In genomic region chr12:751828-752672, GRCh38 we compare ENCODE assay signal across 8 cellular contexts. TPM values are rescaled to one million over a fixed set of nuclear protein-coding genes. Genes with fewer than 3 reads are reported as not detected.
DNase-seq lines count a peak whose midpoint lies in the region; ATAC-seq and FAIRE-seq lines count a peak whose summit lies in the region.

TSS of gene WNK1 (plus strand) at chr12:752579. CDS start at chr12:753566, 987 bp downstream.

- H3K4me3 ChIP-seq in endocrine pancreas (ENCODE audit: control insufficient read depth, insufficient read depth, low read length) (peak within 1 kb of the TSS; percentile 85), mesenchymal stem cell (ENCODE audit: insufficient read depth in 1 of 2, low read depth in 1 of 2, low read length in 2 of 2) (peak within 1 kb of the TSS; percentile 98 to 99)

- peak within 1 kb of the TSS; percentile 57 for H2BK5ac ChIP-seq in mesenchymal stem cell (ENCODE audit: low read depth, low read length, poor library complexity, severe bottlenecking)

- H3K4me1 ChIP-seq in endocrine pancreas (ENCODE audit: control insufficient read depth, insufficient read depth, low read length), result peaks cover 24% of the 10 kb centered on the region
- H3K4me1 ChIP-seq in mesenchymal stem cell (ENCODE audit: control insufficient read depth, insufficient read depth, low read depth, low read length), result peaks cover 3% of the 10 kb centered on the region

- H3K4me2 ChIP-seq in mesenchymal stem cell (ENCODE audit: low read length, poor library complexity, severe bottlenecking), result peak within 1 kb of the TSS; percentile 64

- peak within 1 kb of the TSS; percentile 37 to 99 for H3K23ac ChIP-seq in mesenchymal stem cell (ENCODE audit: low read length in 2 of 2)

- H4K91ac ChIP-seq in mesenchymal stem cell (ENCODE audit: low read length), result peak within 1 kb of the TSS; percentile 68

- H3K9me3 ChIP-seq in endocrine pancreas (ENCODE audit: control insufficient read depth, low read length) (no peaks in the 10 kb centered on the region), mesenchymal stem cell (ENCODE audit: control insufficient read depth, low read length) (no peaks in the 10 kb centered on the region)

- WGBS in mesenchymal stem cell, result under 1% methylated on average over 40 of the region's 47 CpGs

- peak within 1 kb of the TSS; percentile 96 for H3K27ac ChIP-seq in mesenchymal stem cell (ENCODE audit: low read length, poor library complexity, severe bottlenecking)

- no peaks in the 10 kb centered on the region for H3K36me3 ChIP-seq in endocrine pancreas (ENCODE audit: control insufficient read depth, insufficient read depth, low read length)
- peaks cover 2 to 3% of the 10 kb centered on the region in 2 experiments for H3K36me3 ChIP-seq in mesenchymal stem cell (ENCODE audit: control insufficient read depth in 1 of 2, insufficient read depth in 2 of 2, low read depth in 1 of 2, low read length in 2 of 2)

- peak within 1 kb of the TSS; percentile 92 for H2BK120ac ChIP-seq in mesenchymal stem cell (ENCODE audit: low read depth, low read length)

- peak; percentile 43 for ATAC-seq in GM21367 (IDR thresholded peaks at IDR 0.05; ENCODE audit: unreplicated experiment)

- peak within 1 kb of the TSS; percentile 76 to 99 for H3K14ac ChIP-seq in mesenchymal stem cell (ENCODE audit: low read length in 2 of 2)

- H2AFZ ChIP-seq in mesenchymal stem cell (ENCODE audit: low read depth, low read length), result peak within 1 kb of the TSS; percentile 85

- peak within 1 kb of the TSS; percentile 67 to 94 for H3K18ac ChIP-seq in mesenchymal stem cell (ENCODE audit: low read depth in 1 of 2, low read length in 2 of 2)

- no peaks in the 10 kb centered on the region for H3K79me1 ChIP-seq in mesenchymal stem cell (replicated peaks; ENCODE audit: low read length, poor library complexity, severe bottlenecking)

- DNase-seq in COLO829 (ENCODE audit: low spot score) (peak; percentile 99), HTR-8/SVneo (ENCODE audit: insufficient read length, low spot score) (peak; percentile 97), NOMO-1 treated with dmso at 0.1 percent for 144 hours (lab: John Stamatoyannopoulos, UW; ENCODE audit: unreplicated experiment) (peak; percentile 98), mesenchymal stem cell (peak; percentile 99)
- peak; percentile 87 to 97 (median 95) for DNase-seq in activated CD8-positive, alpha-beta memory T cell treated with anti-CD3 and anti-CD28 coated beads for 48 hours (ENCODE audit: low read depth in 2 of 3, low spot score in 2 of 3)
- peak; percentile 97 for DNase-seq in stimulated activated CD8-positive, alpha-beta memory T cell treated with anti-CD3 and anti-CD28 coated beads, Interleukin-15, amount 100 ng/mL, for 1 hour (ENCODE audit: low read depth)

- H3K27me3 ChIP-seq in endocrine pancreas (ENCODE audit: control insufficient read depth, insufficient read depth, low read length) (no peaks in the 10 kb centered on the region), mesenchymal stem cell (ENCODE audit: control insufficient read depth in 1 of 2, insufficient read depth in 1 of 2, low read length in 2 of 2) (no peaks in the 10 kb centered on the region)

- peak within 1 kb of the TSS; percentile 63 for H2AK5ac ChIP-seq in mesenchymal stem cell (ENCODE audit: low read length, severe bottlenecking)

- peak within 1 kb of the TSS; percentile 82 for H3K9ac ChIP-seq in endocrine pancreas (ENCODE audit: control insufficient read depth, insufficient read depth, low read length)
- H3K9ac ChIP-seq in mesenchymal stem cell (ENCODE audit: low read length), result peak within 1 kb of the TSS; percentile 90

- peak within 1 kb of the TSS; percentile 44 for H2BK15ac ChIP-seq in mesenchymal stem cell (ENCODE audit: low read depth, poor library complexity, severe bottlenecking)

- H2BK12ac ChIP-seq in mesenchymal stem cell (ENCODE audit: low read length in 2 of 2), result peak within 1 kb of the TSS in 1 of 2 experiments; percentile 88

- FAIRE-seq in HTR-8/SVneo (lab: Jason Lieb, UNC), result peak; percentile 93

- H4K8ac ChIP-seq in mesenchymal stem cell (ENCODE audit: low read length), result peak within 1 kb of the TSS; percentile 59

- H3K4ac ChIP-seq in mesenchymal stem cell (ENCODE audit: low read depth in 1 of 2, low read length in 2 of 2), result peak within 1 kb of the TSS; percentile 97 to 99

RNA-seq across cellular contexts. Expression of gene WNK1, which starts in this region (rescaled TPM):
- 53.4 TPM for polyA plus RNA-seq in mesenchymal stem cell (2013, experiment 1 of 2)
- 50.7 TPM for polyA plus RNA-seq in mesenchymal stem cell (2013, experiment 2 of 2)

Comparison
In these comparisons a context has a peak if more than half of its experiments do, and no peak if none do; other contexts are left out.
1. Peak in every context shown above with its lines: DNase-seq, ATAC-seq, H3K4me3 ChIP-seq and H3K27ac ChIP-seq.